Comparison of ENCODE assay signal across 32 cellular contexts in genomic region chr2:11980809-11981208, GRCh38.
DNase-seq lines count a peak whose midpoint lies in the region; ATAC-seq, FAIRE-seq and TF ChIP-seq lines count a peak whose summit lies in the region.
"Had no signal": no experiment of that assay in that cellular context is flagged by ENCODE, and none has a peak within 500 bp of the region (broad histone marks: within the 10 kb centered on the region; RNA-seq: fewer than 3 reads in every experiment).

No MANE protein-coding gene starts in this region.

- H2AK5ac ChIP-seq in H1 (ENCODE audit: low read depth, low read length), result no peak overlapping the region

- CTCF ChIA-PET in H1 (lab: Charles Lee; ENCODE audit: partially characterized antibody), result interaction anchor here (0.7 kb wide), 1 partner anchor 173 kb away, joined by 3 read pairs; no protein-coding TSS in a partner anchor

- no peak overlapping the region for H4K5ac ChIP-seq in H1 (ENCODE audit: insufficient read length, low read depth, low read length)

- no peak overlapping the region for H2BK12ac ChIP-seq in H1 (ENCODE audit: low read depth, low read length)

- H2BK15ac ChIP-seq in H1 (ENCODE audit: low read length), result no peak overlapping the region

- no peak for TF ChIP-seq EP300 in H1 (IDR thresholded peaks at IDR 0.05; ENCODE audit: borderline replicate concordance in 1 of 2, low read depth in 2 of 2, low read length in 2 of 2)

- ATAC-seq in aorta (ENCODE audit: low FRiP score) (no peak), GM18907 (IDR thresholded peaks at IDR 0.05; ENCODE audit: unreplicated experiment) (no peak)
- ATAC-seq: activated T-cell treated with anti-CD3 and anti-CD28 coated beads, Interleukin-2, amount 50 U/mL, for 72 hours; CD8-positive, alpha-beta T cell; Panc1; stimulated activated memory B cell treated with anti-CD40 and anti-IgM and Interleukin-4, amounts not matched to agents 10 μg/mL and 1 μg/mL and 100 μg/mL, for 72 hours had no signal

- H3K23ac ChIP-seq in H1 (ENCODE audit: insufficient read length), result no peak overlapping the region

- no peak overlapping the region for H4K8ac ChIP-seq in H1 (ENCODE audit: extremely low read depth, insufficient read depth, low read length)

- H3K18ac ChIP-seq in H1 (ENCODE audit: extremely low read depth, low read length), result no peak overlapping the region

- DNase-seq in AG08396 (ENCODE audit: low spot score) (peak; percentile 27), adipocyte (ENCODE audit: low read depth) (peak; percentile 81), H1 (ENCODE audit: low read depth in 1 of 2, low spot score in 2 of 2) (no peak), H54 (ENCODE audit: insufficient read length, low spot score) (no peak), NCI-H69 (lab: John Stamatoyannopoulos, UW) (no peak), aorta (no peak)
- DNase-seq: activated CD4-positive, alpha-beta T cell treated with anti-CD3 and anti-CD28 coated beads, Interleukin-2, amount 50 U/mL, for 1 hour; activated naive CD4-positive, alpha-beta T cell; activated T-cell treated with anti-CD3 and anti-CD28 coated beads, Interleukin-2, amount 50 U/mL, for 72 hours; amygdala; CD8-positive, alpha-beta T cell; GOT3; hypothalamus; IMR-90; left ventricle myocardium inferior; naive B cell; NCI-H1105 treated with DMSO at 0.1 percent for 48 hours; NCI-H1930; NCI-H526 treated with DMSO at 0.1 percent for 48 hours; occipital lobe; SHP77 treated with DMSO at 0.1 percent for 48 hours; stimulated activated CD4-positive, alpha-beta T cell treated with anti-CD3 and anti-CD28 coated beads, Interleukin-12 subunit alpha, Interleukin-12 subunit beta, amount 100 ng/mL, for 4 hours; stimulated activated CD4-positive, alpha-beta T cell treated with anti-CD3 and anti-CD28 coated beads, Interleukin-4, amount 100 ng/mL, for 24 hours; SW 1271 had no signal

- H3K27me3 ChIP-seq in adipocyte (replicated peaks; ENCODE audit: control insufficient read depth, insufficient read depth, low read length) (peaks cover 19% of the 10 kb centered on the region), H1 (replicated peaks in 1 of 4; ENCODE audit: control insufficient read depth in 3 of 4, extremely low read depth in 1 of 4, insufficient read depth in 3 of 4, low read length in 3 of 4) (no peaks in the 10 kb centered on the region), parathyroid adenoma (ENCODE audit: control insufficient read depth, insufficient read depth, low read length) (no peaks in the 10 kb centered on the region), aorta (ENCODE audit: control insufficient read depth in 1 of 2, insufficient read depth in 2 of 2, low read length in 1 of 2) (no peaks in the 10 kb centered on the region)
- H3K27me3 ChIP-seq: right atrium auricular region had no signal

- TF ChIP-seq RAD21 in H1 (IDR thresholded peaks at IDR 0.05 in 1 of 2, conservative IDR thresholded peaks at IDR 0.05 in 1 of 2; ENCODE audit: low read depth in 2 of 2, low read length in 2 of 2), result no peak

- no peaks in the 10 kb centered on the region for H4K20me1 ChIP-seq in H1 (replicated peaks in 1 of 2; ENCODE audit: control insufficient read depth in 1 of 2, insufficient read depth in 2 of 2, low read length in 2 of 2)

- WGBS in H1 (ENCODE audit: extremely low coverage in 1 of 2, insufficient coverage in 1 of 2, insufficient read length in 1 of 2, insufficient replicate concordance in 2 of 2, low coverage in 1 of 2, low lambda C conversion rate in 2 of 2, missing lambda C conversion rate in 1 of 2), 2 experiments, result 93% methylated on average over 9 of the region's 9 CpGs; no CpG with 5 or more reads in 1 of the 2 experiments
- 16 to 42% methylated on average over 9 of the region's 9 CpGs for WGBS in aorta, 2 donors

- intact Hi-C loops in aorta (cut with DNase I), result no loop called here

- H3K56ac ChIP-seq in H1 (replicated peaks; ENCODE audit: insufficient read length, low read depth, low read length), result no peak overlapping the region

- H3K9ac ChIP-seq in adipocyte (ENCODE audit: low read length) (no peak overlapping the region), H1 (replicated peaks in 1 of 4; ENCODE audit: extremely low read depth in 1 of 4, low read depth in 3 of 4, low read length in 3 of 4) (no peak overlapping the region), parathyroid adenoma (no peak overlapping the region)

- no peaks in the 10 kb centered on the region for H3K36me3 ChIP-seq in adipocyte (ENCODE audit: control insufficient read depth, insufficient read depth, low read length, severe bottlenecking)
- no peaks in the 10 kb centered on the region for H3K36me3 ChIP-seq in H1 (ENCODE audit: control insufficient read depth in 2 of 4, insufficient read depth in 4 of 4, low read length in 3 of 4)
- no peaks in the 10 kb centered on the region for H3K36me3 ChIP-seq in parathyroid adenoma (ENCODE audit: control insufficient read depth, insufficient read depth, low read length)
- no peaks in the 10 kb centered on the region for H3K36me3 ChIP-seq in aorta (ENCODE audit: control insufficient read depth in 1 of 2, insufficient read depth in 2 of 2, low read length in 1 of 2)
- H3K36me3 ChIP-seq: left ventricle myocardium inferior, right atrium auricular region, suprapubic skin had no signal

- H3K79me2 ChIP-seq in H1 (ENCODE audit: control insufficient read depth in 1 of 2, insufficient read depth in 2 of 2, low read length in 2 of 2), result no peaks in the 10 kb centered on the region
- no peaks in the 10 kb centered on the region for H3K79me2 ChIP-seq in parathyroid adenoma

- no peak for TF ChIP-seq POLR2A in H1 (IDR thresholded peaks at IDR 0.05; ENCODE audit: control extremely low read depth in 1 of 2, low read depth in 2 of 2, low read length in 2 of 2)
- TF ChIP-seq POLR2A in H54 (IDR thresholded peaks at IDR 0.05; ENCODE audit: low read depth, low read length), result no peak

- no peaks in the 10 kb centered on the region for H3K23me2 ChIP-seq in H1 (ENCODE audit: low read depth, low read length)

- H4K91ac ChIP-seq in H1 (replicated peaks; ENCODE audit: insufficient read length, low read length), result no peak overlapping the region

- H3K27ac ChIP-seq in H1 (ENCODE audit: low read depth, low read length) (no peak overlapping the region), parathyroid adenoma (no peak overlapping the region), aorta (ENCODE audit: low read depth in 1 of 2, low read length in 2 of 2) (no peak overlapping the region)
- H3K27ac ChIP-seq: left ventricle myocardium inferior, right atrium auricular region, suprapubic skin had no signal

- 0 out of 2 replicates have a peak overlapping the region, but pooled peaks have one; percentile 6 for H2BK20ac ChIP-seq in H1 (ENCODE audit: low read length)

- POLR2A ChIA-PET in H1 (lab: Charles Lee; ENCODE audit: partially characterized antibody), result no interaction called here

- no peak for FAIRE-seq in H1 (lab: Jason Lieb, UNC)
- FAIRE-seq in H54 (lab: Jason Lieb, UNC), result no peak
- FAIRE-seq: GM12892, urothelium cell line had no signal

- TF ChIP-seq CTCF in H1 (IDR thresholded peaks at IDR 0.05; ENCODE audit: control extremely low read depth in 1 of 3, insufficient read depth in 1 of 3, low read depth in 1 of 3, low read length in 3 of 3), result no peak
- no peak for TF ChIP-seq CTCF in parathyroid adenoma (IDR thresholded peaks at IDR 0.05)

- H2BK120ac ChIP-seq in H1 (replicated peaks; ENCODE audit: low read depth, low read length), result no peak overlapping the region

- H3K4me2 ChIP-seq in H1 (ENCODE audit: insufficient read depth in 1 of 2, low read depth in 2 of 2, low read length in 2 of 2) (no peak overlapping the region), parathyroid adenoma (ENCODE audit: low read length) (no peak overlapping the region)

- no peak overlapping the region for H3K4ac ChIP-seq in H1 (replicated peaks; ENCODE audit: insufficient read length, low read depth, low read length)

- H3K79me1 ChIP-seq in H1 (ENCODE audit: low read depth, low read length), result no peaks in the 10 kb centered on the region

- H3K4me3 ChIP-seq in adipocyte (ENCODE audit: low read length) (no peak overlapping the region), H1 (ENCODE audit: extremely low read depth in 1 of 4, insufficient read depth in 2 of 4, low read depth in 3 of 4, low read length in 4 of 4) (no peak overlapping the region), parathyroid adenoma (ENCODE audit: low read depth, low read length) (no peak overlapping the region), aorta (ENCODE audit: low read length in 2 of 2) (no peak overlapping the region)
- H3K4me3 ChIP-seq: left ventricle myocardium inferior, right atrium auricular region, suprapubic skin had no signal

- no peak overlapping the region for H3K14ac ChIP-seq in H1 (ENCODE audit: insufficient read length)

- H3K4me1 ChIP-seq in adipocyte (ENCODE audit: control insufficient read depth, insufficient read depth, low read length) (no peaks in the 10 kb centered on the region), H1 (replicated peaks in 1 of 4; ENCODE audit: control insufficient read depth in 3 of 4, insufficient read depth in 4 of 4, low read length in 3 of 4) (peaks cover 0 to 2% (median 0%) of the 10 kb centered on the region in 4 experiments; a peak in 2 of 7 replicates), parathyroid adenoma (no peaks in the 10 kb centered on the region), aorta (ENCODE audit: control insufficient read depth in 1 of 2, insufficient read depth in 2 of 2, low read length in 2 of 2) (no peaks in the 10 kb centered on the region)
- H3K4me1 ChIP-seq: left ventricle myocardium inferior, right atrium auricular region, suprapubic skin had no signal

- no peak overlapping the region for H2BK5ac ChIP-seq in H1 (ENCODE audit: low read depth, low read length)

- H3K9me3 ChIP-seq in adipocyte (ENCODE audit: control insufficient read depth, low read length), result peaks cover 3% of the 10 kb centered on the region
- H3K9me3 ChIP-seq in H1 (ENCODE audit: insufficient read depth in 2 of 2, low read depth in 1 of 2, low read length in 1 of 2), result no peaks in the 10 kb centered on the region
- no peaks in the 10 kb centered on the region for H3K9me3 ChIP-seq in parathyroid adenoma (ENCODE audit: control insufficient read depth, low read length)
- H3K9me3 ChIP-seq in aorta (ENCODE audit: control insufficient read depth, low read length), result peaks cover 2% of the 10 kb centered on the region
- H3K9me3 ChIP-seq: right atrium auricular region, suprapubic skin had no signal

- H2AFZ ChIP-seq in H1 (ENCODE audit: low read length) (no peak overlapping the region), parathyroid adenoma (peak overlapping the region; percentile 48)

TF ChIP-seq in H1, 55 proteins besides CTCF, POLR2A, EP300 and RAD21 (continues in another document):
- no peak for TF ChIP-seq BACH1 (IDR thresholded peaks at IDR 0.05; ENCODE audit: low read length)
- no peak for TF ChIP-seq KDM4A (IDR thresholded peaks at IDR 0.05; ENCODE audit: low read depth, low read length, severe bottlenecking)

Comparison
In these comparisons a context has a peak if more than half of its experiments do, and no peak if none do; other contexts are left out.
1. DNase-seq: peak in AG08396 (single experiment) and adipocyte (single experiment); none in H1 (0 of 2), H54 (single experiment), NCI-H69 (single experiment) and aorta (0 of 2).